In genomic region chr4:95610170-95610569, GRCh38 we compare ENCODE assay signal across 25 cellular contexts.
"Had no signal": no experiment of that assay in that cellular context is flagged by ENCODE, and none has a peak within 500 bp of the region (broad histone marks: within the 10 kb centered on the region; RNA-seq: fewer than 3 reads in every experiment).

No MANE protein-coding gene starts in this region.

- H3K4me2 ChIP-seq: SK-N-SH had no signal

- H3K9me3 ChIP-seq: MG63, SK-N-SH had no signal

- H3K36me3 Mint-ChIP-seq: T-cell had no signal

- H3K4me1 Mint-ChIP-seq: T-cell had no signal

- H3K9ac ChIP-seq: SK-N-SH had no signal

- H3K27ac Mint-ChIP-seq: T-cell; T-helper 1 cell treated with Interleukin-12 subunit alpha and Interleukin-12 subunit beta and Interleukin-4 antibody, amounts not matched to agents 30 μg/mL and 1 μg/mL, for 36 hours had no signal

- H3K27ac ChIP-seq: RWPE1 had no signal

- H3K27me3 Mint-ChIP-seq: T-cell had no signal

- DNase-seq: IMR-90; Karpas-422; KG1; MG63; NCI-H1092 treated with DMSO at 0.1 percent for 48 hours; NCI-H1436; NCI-H187 treated with DMSO at 0.1 percent for 48 hours; NCI-H2029 treated with DMSO at 0.1 percent for 48 hours; NCI-H2171; NCI-H226; NCI-H446; NCI-H510A; NCI-H524 treated with DMSO at 0.1 percent for 48 hours; NCI-H69; NCI-H774; NK-92 treated with Interleukin-12 subunit alpha and Interleukin-12 subunit beta, amount 100 ng/mL, for 24 hours; PC-3; SHP77; SK-N-SH; SW 1271; T-cell had no signal

- ATAC-seq: HepG2, Panc1, PC-3, T-cell had no signal

- H3K4me3 Mint-ChIP-seq: T-cell; T-helper 1 cell treated with Interleukin-12 subunit alpha and Interleukin-12 subunit beta and Interleukin-4 antibody, amounts not matched to agents 30 μg/mL and 1 μg/mL, for 36 hours had no signal

- H3K36me3 ChIP-seq: MG63 had no signal

- H3K9me2 ChIP-seq: SK-N-SH had no signal

- H3K27me3 ChIP-seq: MG63 had no signal

- H3K9me3 Mint-ChIP-seq: T-cell; T-helper 1 cell treated with Interleukin-12 subunit alpha and Interleukin-12 subunit beta and Interleukin-4 antibody, amounts not matched to agents 30 μg/mL and 1 μg/mL, for 36 hours had no signal

- H3K4me3 ChIP-seq: MG63 had no signal
